8 cellular contexts compared by ENCODE assay signal in the genomic region with DNA sequence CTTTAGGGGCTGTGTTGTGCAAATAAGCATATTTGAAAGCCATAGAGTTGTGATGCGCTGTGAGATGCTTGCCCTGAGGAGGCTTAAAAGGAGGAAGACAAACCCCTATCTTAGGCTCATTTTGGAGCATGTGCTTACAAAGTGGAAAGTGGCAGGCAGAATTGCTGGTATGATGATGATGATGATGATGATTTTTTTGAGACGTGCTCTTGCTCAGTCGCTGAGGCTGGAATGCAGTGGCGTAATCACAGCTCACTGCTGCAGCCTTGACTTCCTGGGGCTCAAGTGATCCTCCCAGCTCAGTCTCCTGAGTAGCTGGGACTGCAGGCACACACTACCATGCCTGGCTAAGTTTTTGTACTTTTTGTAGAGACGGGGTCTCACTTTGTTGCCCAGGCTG. TPM values are rescaled to one million over a fixed set of nuclear protein-coding genes. Genes with fewer than 3 reads are reported as not detected.
DNase-seq lines count a peak whose midpoint lies in the region; ATAC-seq and TF ChIP-seq lines count a peak whose summit lies in the region.

No MANE protein-coding gene starts in this region.

- peak overlapping the region; percentile 84 for H3K4me2 ChIP-seq in mesendoderm (ENCODE audit: low read length)

- H3K27me3 ChIP-seq in CD4-positive, alpha-beta T cell (ENCODE audit: control insufficient read depth, insufficient read depth, low read length), result no peaks in the 10 kb centered on the region
- H3K27me3 ChIP-seq in mesendoderm (ENCODE audit: insufficient read depth, low read length, poor library complexity), result no peaks in the 10 kb centered on the region

- H3K4me3 ChIP-seq in mesendoderm (ENCODE audit: low read length), result no peak overlapping the region

- intact Hi-C loops in CD4-positive, alpha-beta T cell (cut with DNase I, micrococcal nuclease), result loop anchor here in 1 of 2 experiments (5.0 kb wide), 2 partner anchors 178 to 823 kb away; partner anchors contain the start of genes FAM114A2 and MFAP3

- H3K36me3 ChIP-seq in mesendoderm (ENCODE audit: control insufficient read depth, insufficient read depth, low read length), result no peaks in the 10 kb centered on the region

- no peak overlapping the region for H4K5ac ChIP-seq in mesendoderm (ENCODE audit: low read length)

- peaks cover 62% of the 10 kb centered on the region for H3K36me3 Mint-ChIP-seq in CD4-positive, alpha-beta T cell (ENCODE audit: low read depth)
- peaks cover 34% of the 10 kb centered on the region for H3K36me3 Mint-ChIP-seq in brain

- no peak for ATAC-seq in CD4-positive, alpha-beta T cell (ENCODE audit: poor library complexity)

- H3K79me2 ChIP-seq in mesendoderm (ENCODE audit: control insufficient read depth, insufficient read depth, low read length), result peaks cover 44% of the 10 kb centered on the region

- H3K56ac ChIP-seq in mesendoderm (ENCODE audit: low read length), result peak overlapping the region; percentile 19

- H3K23ac ChIP-seq in mesendoderm (ENCODE audit: low read length), result no peak overlapping the region

- H3K4me1 ChIP-seq in mesendoderm (ENCODE audit: control insufficient read depth, low read depth, low read length), result peaks cover 4% of the 10 kb centered on the region

- POLR2A ChIA-PET in CD4-positive, alpha-beta T cell (lab: Charles Lee), result no interaction called here

- H3K18ac ChIP-seq in mesendoderm (ENCODE audit: low read length), result no peak overlapping the region

- H2BK15ac ChIP-seq in mesendoderm (replicated peaks; ENCODE audit: low read depth), result no peak overlapping the region

- no peak for DNase-seq in CD4-positive, alpha-beta T cell
- DNase-seq in NAMALWA (ENCODE audit: low spot score), result peak; percentile 22
- DNase-seq in mesendoderm, result peak; percentile 74
- DNase-seq in activated gamma-delta T cell (lab: John Stamatoyannopoulos, UW), result no peak
- no peak for DNase-seq in SW 1271 (lab: John Stamatoyannopoulos, UW)
- no peak for DNase-seq in nucleus accumbens (lab: John Stamatoyannopoulos, UW)
- no peak for DNase-seq in hippocampal formation (lab: John Stamatoyannopoulos, UW)

- no peaks in the 10 kb centered on the region for H3K27me3 Mint-ChIP-seq in CD4-positive, alpha-beta T cell
- H3K27me3 Mint-ChIP-seq in brain, result no peaks in the 10 kb centered on the region

- H3K27ac ChIP-seq in CD4-positive, alpha-beta T cell (ENCODE audit: low read depth, low read length), result peak overlapping the region; percentile 96
- H3K27ac ChIP-seq in mesendoderm (ENCODE audit: low read depth, low read length), result peak overlapping the region; percentile 25

- CTCF ChIA-PET in CD4-positive, alpha-beta T cell (lab: Charles Lee), result interaction anchor here (1.0 to 1.2 kb wide), 2 partner anchors 9 to 210 kb away, joined by 3 to 5 read pairs; no protein-coding TSS in a partner anchor

- no peak overlapping the region for H2BK120ac ChIP-seq in mesendoderm (ENCODE audit: low read depth, low read length)

- no peak overlapping the region for H3K4ac ChIP-seq in mesendoderm (ENCODE audit: low read depth, low read length)

- H3K9ac ChIP-seq in mesendoderm (ENCODE audit: low read length), result peak overlapping the region; percentile 92

- H3K27ac Mint-ChIP-seq in CD4-positive, alpha-beta T cell, result peak overlapping the region; percentile 98
- H3K27ac Mint-ChIP-seq in brain, result peak overlapping the region; percentile 12 to 100 (median 99)

- H3K9me3 ChIP-seq in CD4-positive, alpha-beta T cell (ENCODE audit: control insufficient read depth, low read length), result no peaks in the 10 kb centered on the region

- WGBS in mesendoderm (ENCODE audit: extremely low coverage, insufficient coverage, low lambda C conversion rate), result no CpG with 5 or more reads among the region's 5 CpGs

- no peak overlapping the region for H4K8ac ChIP-seq in mesendoderm (ENCODE audit: low read depth, low read length)

- H3K4me1 Mint-ChIP-seq in CD4-positive, alpha-beta T cell (ENCODE audit: low read depth), result peaks cover 60% of the 10 kb centered on the region
- peaks cover 56% of the 10 kb centered on the region for H3K4me1 Mint-ChIP-seq in brain

- no peak for TF ChIP-seq CTCF in CD4-positive, alpha-beta T cell (IDR thresholded peaks at IDR 0.05)
- TF ChIP-seq CTCF in brain (conservative IDR thresholded peaks at IDR 0.05), result no peak

- no peaks in the 10 kb centered on the region for H3K9me3 Mint-ChIP-seq in CD4-positive, alpha-beta T cell
- no peaks in the 10 kb centered on the region for H3K9me3 Mint-ChIP-seq in brain

- H2AK5ac ChIP-seq in mesendoderm (ENCODE audit: low read length), result no peak overlapping the region

- peaks cover 9% of the 10 kb centered on the region for H3K79me1 ChIP-seq in mesendoderm (ENCODE audit: low read length)

- H2BK5ac ChIP-seq in mesendoderm (ENCODE audit: low read length), result no peak overlapping the region

- H3K4me3 Mint-ChIP-seq in CD4-positive, alpha-beta T cell, result peak overlapping the region; percentile 92
- H3K4me3 Mint-ChIP-seq in brain, result peak overlapping the region; percentile 92 to 100 (median 94)

RNA-seq across cellular contexts. Expression of gene CNOT8, which starts 1.7 kb away (rescaled TPM):
- total RNA-seq in CD4-positive, alpha-beta T cell, result 100 to 1,000 TPM; 125 to 133 TPM
- polyA plus RNA-seq in brain (ENCODE audit: insufficient read depth, low read depth, low replicate concordance), result 41.0 TPM
- 33.3 TPM for polyA plus RNA-seq in mesendoderm (2013, experiment 1 of 2)
- 31.8 TPM for polyA plus RNA-seq in mesendoderm (2013, experiment 2 of 2)

RNA-seq across cellular contexts. Expression of gene FAXDC2, which starts 9.7 kb away (rescaled TPM):
- total RNA-seq in CD4-positive, alpha-beta T cell, result not detected
- 42.4 TPM for polyA plus RNA-seq in brain (ENCODE audit: insufficient read depth, low read depth, low replicate concordance)
- 0.60 TPM for polyA plus RNA-seq in mesendoderm (2013, experiment 1 of 2)
- 0.77 TPM for polyA plus RNA-seq in mesendoderm (2013, experiment 2 of 2)

Comparison
In these comparisons a context has a peak if more than half of its experiments do, and no peak if none do; other contexts are left out.
1. DNase-seq: peak in NAMALWA (single experiment) and mesendoderm (single experiment); none in CD4-positive, alpha-beta T cell (0 of 10), activated gamma-delta T cell (single experiment), SW 1271 (0 of 2), nucleus accumbens (0 of 56) and hippocampal formation (0 of 2).